ENCODE assay signal across 11 cellular contexts in genomic region chr2:206031162-206031784, GRCh38. TPM values are rescaled to one million over a fixed set of nuclear protein-coding genes. Genes with fewer than 3 reads are reported as not detected.
DNase-seq lines count a peak whose midpoint lies in the region; ATAC-seq, FAIRE-seq and TF ChIP-seq lines count a peak whose summit lies in the region.
"Had no signal": no experiment of that assay in that cellular context is flagged by ENCODE, and none has a peak within 500 bp of the region (broad histone marks: within the 10 kb centered on the region; RNA-seq: fewer than 3 reads in every experiment).

No MANE protein-coding gene starts in this region.

- no peak overlapping the region for H3K9ac ChIP-seq in GM12878 (ENCODE audit: control insufficient read depth, insufficient read depth, low read length)

- BruUV-seq in GM12878 (replicated peaks; lab: Mats Ljungman, UMichigan) = no TSS peak

- no peak overlapping the region for H3K4me3 ChIP-seq in GM12878
- H3K4me3 ChIP-seq: testis had no signal

- peaks cover 6% of the 10 kb centered on the region; the same call in 1 of the 2 replicates for H3K4me1 ChIP-seq in GM12878 (ENCODE audit: control insufficient read depth, insufficient read depth, low read length)
- H3K4me1 ChIP-seq: testis had no signal

- DNase-seq in EL (peak; percentile 25), GM12878 (ENCODE audit: low read depth, low spot score) (peak; percentile 3), NCI-H774 (lab: John Stamatoyannopoulos, UW) (no peak), NCI-H128 (lab: John Stamatoyannopoulos, UW; ENCODE audit: unreplicated experiment) (no peak), DMS 273 (lab: John Stamatoyannopoulos, UW; ENCODE audit: unreplicated experiment) (no peak)
- DNase-seq in NK-92 treated with Interleukin-12 subunit alpha and Interleukin-12 subunit beta, amount 100 ng/mL, for 24 hours (lab: John Stamatoyannopoulos, UW) = no peak
- DNase-seq: cerebellar nuclear complex, testis had no signal

- H3K4me2 ChIP-seq in GM12878 (ENCODE audit: control insufficient read depth, insufficient read depth) = no peak overlapping the region

- TF ChIP-seq RAD21 in GM12878 (IDR thresholded peaks at IDR 0.05; ENCODE audit: insufficient read depth, low read depth, low read length) = no peak

- peak; percentile 93 for ATAC-seq in GM19395 (IDR thresholded peaks at IDR 0.05; ENCODE audit: unreplicated experiment)
- ATAC-seq in HG03439 (IDR thresholded peaks at IDR 0.05; ENCODE audit: unreplicated experiment) = peak; percentile 78
- ATAC-seq in GM12878 = peak; percentile 72

- in situ Hi-C loops in GM12878 (cut with MboI) = no loop called here

- H3K9me3 ChIP-seq in GM12878 (replicated peaks; ENCODE audit: control insufficient read depth, insufficient read depth, low read length) = peaks cover 8% of the 10 kb centered on the region; the same call in 2 of the 3 replicates
- H3K9me3 ChIP-seq: testis had no signal

- CTCF ChIA-PET in GM12878 (lab: Yijun Ruan, JAX) = no interaction called here

- intact Hi-C loops in GM12878 (cut with micrococcal nuclease; ENCODE audit: unreplicated experiment) = no loop called here

- H2AFZ ChIP-seq in GM12878 (ENCODE audit: control insufficient read depth, low read depth, low read length) = no peak overlapping the region

- peaks cover 4 to 22% of the 10 kb centered on the region in 2 experiments; a peak in 3 of 4 replicates for H3K36me3 ChIP-seq in GM12878 (ENCODE audit: control insufficient read depth in 2 of 2, insufficient read depth in 2 of 2, low read length in 1 of 2)

- no peaks in the 10 kb centered on the region for H3K27me3 ChIP-seq in GM12878 (replicated peaks in 1 of 2; ENCODE audit: control insufficient read depth in 2 of 2, insufficient read depth in 2 of 2, low read length in 1 of 2)
- H3K27me3 ChIP-seq: testis had no signal

- SMC1A ChIA-PET in GM12878 (lab: Charles Lee; ENCODE audit: uncharacterized antibody, unreplicated experiment) = interaction anchor here (0.7 kb wide), 1 partner anchor 40 kb away, joined by 3 read pairs; no protein-coding TSS in a partner anchor

- WGBS in GM12878 (ENCODE audit: insufficient coverage, insufficient replicate concordance, low lambda C conversion rate, missing lambda C conversion rate) = 81% methylated on average over 10 of the region's 11 CpGs

- POLR2A ChIA-PET in GM12878 (lab: Charles Lee) = interaction anchor here (0.5 to 1.5 kb wide), 2 partner anchors 52 to 571 kb away, joined by 3 to 4 read pairs; no protein-coding TSS in a partner anchor

- no peak for TF ChIP-seq EP300 in GM12878 (IDR thresholded peaks at IDR 0.05; ENCODE audit: borderline replicate concordance in 1 of 2, control insufficient read depth in 1 of 2, low read depth in 2 of 2, low read length in 2 of 2)

- TF ChIP-seq POLR2A in GM12878 (IDR thresholded peaks at IDR 0.05; ENCODE audit: low read depth, low read length) = no peak

- H3K27ac ChIP-seq in GM12878 (ENCODE audit: control insufficient read depth, insufficient read depth) = no peak overlapping the region
- H3K27ac ChIP-seq: testis had no signal

- H3K79me2 ChIP-seq in GM12878 (ENCODE audit: control insufficient read depth, insufficient read depth, low read length) = peaks cover 9% of the 10 kb centered on the region

- no peak for FAIRE-seq in GM12878 (lab: Jason Lieb, UNC)
- FAIRE-seq: keratinocyte had no signal

- no peak for TF ChIP-seq CTCF in GM12878 (IDR thresholded peaks at IDR 0.05 in 2 of 3, conservative IDR thresholded peaks at IDR 0.05 in 1 of 3; ENCODE audit: control insufficient read depth in 2 of 3, extremely low read depth in 1 of 3, insufficient read depth in 1 of 3, low read depth in 3 of 3, low read length in 3 of 3)

- RAD21 ChIA-PET in GM12878 (lab: Charles Lee; ENCODE audit: unreplicated experiment) = no interaction called here

- no peaks in the 10 kb centered on the region for H4K20me1 ChIP-seq in GM12878 (ENCODE audit: control insufficient read depth, insufficient read depth)

TF ChIP-seq in GM12878, 131 proteins besides CTCF, POLR2A, EP300 and RAD21 (continues in another document):
- TF ChIP-seq MYB (IDR thresholded peaks at IDR 0.05; ENCODE audit: borderline replicate concordance, low read depth, low read length) (no peak), DPF2 (IDR thresholded peaks at IDR 0.05) (no peak), CREB1 (IDR thresholded peaks at IDR 0.05; ENCODE audit: low read depth) (no peak), ATF7 (IDR thresholded peaks at IDR 0.05; ENCODE audit: low read depth) (peak; percentile 38; the same call in 1 of the 2 replicates), JUNB (IDR thresholded peaks at IDR 0.05) (peak; percentile 81), FOXM1 (IDR thresholded peaks at IDR 0.05; ENCODE audit: low read depth, low read length) (no peak), RB1 (IDR thresholded peaks at IDR 0.05; ENCODE audit: borderline replicate concordance) (no peak), NFIC (IDR thresholded peaks at IDR 0.05; ENCODE audit: low read depth, low read length) (0 out of 2 replicates have a peak, but pooled peaks have one; percentile 21), RAD51 (IDR thresholded peaks at IDR 0.05) (no peak), JUND (IDR thresholded peaks at IDR 0.05; ENCODE audit: low read depth, low read length) (no peak), CHD1 (IDR thresholded peaks at IDR 0.05; ENCODE audit: low read depth, low read length) (no peak), SPI1 (IDR thresholded peaks at IDR 0.05; ENCODE audit: borderline replicate concordance, insufficient read depth, low read depth, low read length) (0 out of 2 replicates have a peak, but pooled peaks have one; percentile 4), NFXL1 (IDR thresholded peaks at IDR 0.05; ENCODE audit: borderline replicate concordance) (no peak), CUX1 (IDR thresholded peaks at IDR 0.05; ENCODE audit: insufficient replicate concordance, low read depth, low read length) (no peak), MXI1 (IDR thresholded peaks at IDR 0.05; ENCODE audit: low read depth, low read length) (no peak), POU2F2 (IDR thresholded peaks at IDR 0.05; ENCODE audit: borderline replicate concordance, low read depth, low read length) (peak; percentile 26; the same call in 1 of the 3 replicates), IKZF1 (conservative IDR thresholded peaks at IDR 0.05) (no peak), CBFB (IDR thresholded peaks at IDR 0.05; ENCODE audit: low read depth) (no peak), GABPA (IDR thresholded peaks at IDR 0.05; ENCODE audit: low read depth) (no peak)

RNA-seq across cellular contexts. Expression of gene INO80D, which starts 54.7 kb away (rescaled TPM):
- total RNA-seq in GM12878 (2013; cell fraction: nucleolus; rRNA removed) = 44.6 and 48.4 TPM in 2 replicates
- total RNA-seq in GM12878 (2014; rRNA removed) = 6.3 and 7.9 TPM in 2 replicates
- total RNA-seq in GM12878 (2014; rRNA removed; fragmentation: Illumina TruSeq; extraction: Trizol) = 6.5 and 7.2 TPM in 2 replicates
- 15.3 and 16.3 TPM in 2 replicates for total RNA-seq in GM12878 (2021)
- 2.3 TPM for polyA plus RNA-seq in GM12878 (2011; ENCODE audit: low read depth)
- polyA plus RNA-seq in GM12878 (2011; rRNA removed) = 8.1 and 10.5 TPM in 2 replicates
- 4.8 and 5.4 TPM in 2 replicates for polyA plus RNA-seq in GM12878 (2011; cell fraction: cytosol; rRNA removed)
- 10.1 and 10.6 TPM in 2 replicates for polyA plus RNA-seq in GM12878 (2011; cell fraction: nucleus; rRNA removed)
- polyA plus RNA-seq in GM12878 (2012) = 3.3 and 4.1 TPM in 2 replicates
- polyA plus RNA-seq in GM12878 (2014; fragmentation: Illumina TruSeq; extraction: Trizol) = 3.9 and 4.9 TPM in 2 replicates
- 1 to 10 TPM in 1 of 2 experiments, under 1 TPM in 1; 0.73 to 1.9 TPM for polyA plus RNA-seq in GM12878 (2014; fragmentation: Nextera tagmentation; extraction: Ambion mirVana)
- polyA plus RNA-seq in GM12878 (2014; rRNA removed) = 3.1 and 3.2 TPM in 2 replicates
- 1 to 10 TPM; 4.5 to 4.8 TPM for polyA plus RNA-seq in GM12878 (2016; fragmentation: Nextera tagmentation; extraction: Ambion mirVana)
- polyA minus RNA-seq in GM12878 (2011; rRNA and poly(A)+ RNA removed) = 45.5 and 48.5 TPM in 2 replicates
- polyA minus RNA-seq in GM12878 (2011; cell fraction: cytosol; rRNA and poly(A)+ RNA removed) = 12.4 and 15.3 TPM in 2 replicates
- polyA minus RNA-seq in GM12878 (2011; cell fraction: nucleus; rRNA and poly(A)+ RNA removed) = 15.7 and 21.5 TPM in 2 replicates

Comparison
In these comparisons a context has a peak if more than half of its experiments do, and no peak if none do; other contexts are left out.
1. DNase-seq: peak in EL (single experiment) and GM12878 (single experiment); none in NCI-H774 (single experiment), NK-92 treated with Interleukin-12 subunit alpha and Interleukin-12 subunit beta, amount 100 ng/mL, for 24 hours (single experiment), NCI-H128 (single experiment) and DMS 273 (single experiment).
2. Peak in every context shown above with its lines, with median percentiles within 50 percentile points of each other: ATAC-seq.